ENCODE assay signal across 36 cellular contexts in the genomic region with DNA sequence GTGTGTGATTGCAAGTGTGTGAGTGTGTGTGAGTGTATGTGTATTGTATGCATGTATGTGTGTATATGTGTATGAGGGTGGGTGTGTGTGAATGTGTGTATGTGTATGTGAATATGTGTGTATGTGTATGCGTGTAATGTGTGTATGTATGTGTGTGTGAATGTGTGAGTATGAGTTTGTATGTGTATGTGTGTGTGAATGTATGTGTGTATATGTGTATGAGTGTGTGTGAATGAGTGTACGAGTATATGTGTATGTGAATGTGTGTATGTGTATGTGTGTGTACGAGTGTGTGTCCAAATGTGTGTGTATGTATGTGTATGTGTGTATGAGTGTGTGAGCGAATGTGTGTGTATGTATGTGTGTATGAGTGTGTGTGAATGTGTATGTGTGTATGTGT. TPM values are rescaled to one million over a fixed set of nuclear protein-coding genes. Genes with fewer than 3 reads are reported as not detected.
"Had no signal": no experiment of that assay in that cellular context is flagged by ENCODE, and none has a peak within 500 bp of the region (broad histone marks: within the 10 kb centered on the region; RNA-seq: fewer than 3 reads in every experiment).

No MANE protein-coding gene starts in this region.

- H3K36me3 Mint-ChIP-seq: activated naive CD4-positive, alpha-beta T cell treated with anti-CD3 and anti-CD28 coated beads, Interleukin-2, amount 10 ng/mL, durations not matched to agents 7 days and 5 days; activated naive CD4-positive, alpha-beta T cell treated with anti-CD3 and anti-CD28 coated beads, Interleukin-2, amount 50 U/mL, for 72 hours; WTC11 had no signal

- H3K4me1 Mint-ChIP-seq: activated CD4-positive, alpha-beta memory T cell treated with anti-CD3 and anti-CD28 coated beads, Interleukin-2, amount 10 ng/mL, durations not matched to agents 7 days and 5 days; activated CD4-positive, alpha-beta T cell treated with anti-CD3 and anti-CD28 coated beads, Interleukin-2, amount 10 ng/mL, durations not matched to agents 7 days and 5 days; activated naive CD4-positive, alpha-beta T cell treated with anti-CD3 and anti-CD28 coated beads, Interleukin-2, amount 10 ng/mL, durations not matched to agents 7 days and 5 days; central memory CD8-positive, alpha-beta T cell; WTC11 had no signal

- ATAC-seq: activated naive CD4-positive, alpha-beta T cell treated with anti-CD3 and anti-CD28 coated beads, Interleukin-2, amount 50 U/mL, for 72 hours; activated T-cell treated with anti-CD3 and anti-CD28 coated beads, Interleukin-2, amount 50 U/mL, for 72 hours; effector memory CD8-positive, alpha-beta T cell; foreskin keratinocyte; gastroesophageal sphincter; heart right ventricle; WTC11 had no signal

- H3K4me2 ChIP-seq: hepatocyte had no signal

- FAIRE-seq: astrocyte, bronchial epithelial cell, colon had no signal

- H3K36me3 ChIP-seq: brain microvascular endothelial cell, esophagus muscularis mucosa, gastroesophageal sphincter, heart right ventricle had no signal

- H3K4me3 ChIP-seq: esophagus muscularis mucosa, gastroesophageal sphincter, heart right ventricle, hepatocyte had no signal

- H3K9me3 Mint-ChIP-seq: activated CD4-positive, alpha-beta memory T cell treated with anti-CD3 and anti-CD28 coated beads, Interleukin-2, amount 10 ng/mL, durations not matched to agents 7 days and 5 days; activated CD4-positive, alpha-beta T cell treated with anti-CD3 and anti-CD28 coated beads, Interleukin-2, amount 10 ng/mL, durations not matched to agents 7 days and 5 days; activated naive CD4-positive, alpha-beta T cell treated with anti-CD3 and anti-CD28 coated beads, Interleukin-2, amount 10 ng/mL, durations not matched to agents 7 days and 5 days; activated naive CD4-positive, alpha-beta T cell treated with anti-CD3 and anti-CD28 coated beads, Interleukin-2, amount 50 U/mL, for 72 hours; activated T-cell treated with anti-CD3 and anti-CD28 coated beads, Interleukin-2, amount 50 U/mL, for 24 hours; activated T-cell treated with anti-CD3 and anti-CD28 coated beads, Interleukin-2, amount 50 U/mL, for 72 hours; central memory CD8-positive, alpha-beta T cell; effector memory CD8-positive, alpha-beta T cell; WTC11 had no signal

- H3K27me3 ChIP-seq: heart right ventricle, hepatocyte had no signal

- H3K27ac ChIP-seq: brain microvascular endothelial cell, esophagus muscularis mucosa, foreskin keratinocyte, gastroesophageal sphincter, heart right ventricle, hepatocyte had no signal

- H3K4me1 ChIP-seq: esophagus muscularis mucosa, foreskin keratinocyte, gastroesophageal sphincter, heart right ventricle had no signal

- H3K27ac Mint-ChIP-seq: activated CD4-positive, alpha-beta memory T cell treated with anti-CD3 and anti-CD28 coated beads, Interleukin-2, amount 10 ng/mL, durations not matched to agents 7 days and 5 days; activated CD4-positive, alpha-beta T cell treated with anti-CD3 and anti-CD28 coated beads, Interleukin-2, amount 10 ng/mL, durations not matched to agents 7 days and 5 days; activated naive CD4-positive, alpha-beta T cell treated with anti-CD3 and anti-CD28 coated beads, Interleukin-2, amount 10 ng/mL, durations not matched to agents 7 days and 5 days; activated naive CD4-positive, alpha-beta T cell treated with anti-CD3 and anti-CD28 coated beads, Interleukin-2, amount 50 U/mL, for 72 hours; activated T-cell treated with anti-CD3 and anti-CD28 coated beads, Interleukin-2, amount 50 U/mL, for 24 hours; activated T-cell treated with anti-CD3 and anti-CD28 coated beads, Interleukin-2, amount 50 U/mL, for 72 hours; effector memory CD8-positive, alpha-beta T cell; WTC11 had no signal

- H3K9me3 ChIP-seq: esophagus muscularis mucosa, gastroesophageal sphincter, heart right ventricle had no signal

- H2AFZ ChIP-seq: hepatocyte had no signal

- H3K79me2 ChIP-seq: hepatocyte had no signal

- DNase-seq: activated CD4-positive, alpha-beta memory T cell treated with anti-CD3 and anti-CD28 coated beads, Interleukin-2, amount 10 ng/mL, durations not matched to agents 7 days and 5 days; activated CD4-positive, alpha-beta T cell treated with anti-CD3 and anti-CD28 coated beads for 1 hour; activated CD4-positive, alpha-beta T cell treated with anti-CD3 and anti-CD28 coated beads for 4 hours; activated CD4-positive, alpha-beta T cell treated with anti-CD3 and anti-CD28 coated beads, Interleukin-2, amount 10 ng/mL, durations not matched to agents 7 days and 5 days; activated CD4-positive, alpha-beta T cell treated with anti-CD3 and anti-CD28 coated beads, Interleukin-2, amount 50 U/mL, for 4 hours; activated CD8-positive, alpha-beta memory T cell treated with anti-CD3 and anti-CD28 coated beads, Interleukin-2, amount 50 U/mL, for 48 hours; activated gamma-delta T cell; activated naive CD4-positive, alpha-beta T cell; activated naive CD4-positive, alpha-beta T cell treated with anti-CD3 and anti-CD28 coated beads, Interleukin-2, amount 10 ng/mL, durations not matched to agents 7 days and 5 days; activated T-cell treated with anti-CD3 and anti-CD28 coated beads for 4 hours; activated T-cell treated with anti-CD3 and anti-CD28 coated beads, Interleukin-2, amount 50 U/mL, for 24 hours; activated T-cell treated with anti-CD3 and anti-CD28 coated beads, Interleukin-2, amount 50 U/mL, for 72 hours; amniotic stem cell; anterior cingulate cortex; brain microvascular endothelial cell; cortex of kidney; dermis blood vessel endothelial cell; effector CD4-positive, alpha-beta T cell; effector memory CD8-positive, alpha-beta T cell; erythroblast; foreskin keratinocyte; heart right ventricle; T-helper 2 cell had no signal

- H3K4me3 Mint-ChIP-seq: activated CD4-positive, alpha-beta memory T cell treated with anti-CD3 and anti-CD28 coated beads, Interleukin-2, amount 10 ng/mL, durations not matched to agents 7 days and 5 days; activated CD4-positive, alpha-beta T cell treated with anti-CD3 and anti-CD28 coated beads, Interleukin-2, amount 10 ng/mL, durations not matched to agents 7 days and 5 days; activated naive CD4-positive, alpha-beta T cell treated with anti-CD3 and anti-CD28 coated beads, Interleukin-2, amount 10 ng/mL, durations not matched to agents 7 days and 5 days; activated T-cell treated with anti-CD3 and anti-CD28 coated beads, Interleukin-2, amount 50 U/mL, for 24 hours; activated T-cell treated with anti-CD3 and anti-CD28 coated beads, Interleukin-2, amount 50 U/mL, for 72 hours; central memory CD8-positive, alpha-beta T cell; effector memory CD8-positive, alpha-beta T cell; WTC11 had no signal

- H3K27me3 Mint-ChIP-seq: activated CD4-positive, alpha-beta T cell treated with anti-CD3 and anti-CD28 coated beads, Interleukin-2, amount 10 ng/mL, durations not matched to agents 7 days and 5 days; activated T-cell treated with anti-CD3 and anti-CD28 coated beads, Interleukin-2, amount 50 U/mL, for 24 hours; central memory CD8-positive, alpha-beta T cell; effector memory CD8-positive, alpha-beta T cell had no signal

RNA-seq across cellular contexts. Expression of a gene that starts 8.2 kb away (rescaled TPM):
- total RNA-seq: activated CD4-positive, alpha-beta memory T cell treated with anti-CD3 and anti-CD28 coated beads, Interleukin-2, amount 10 ng/mL, durations not matched to agents 7 days and 5 days; activated CD4-positive, alpha-beta T cell treated with anti-CD3 and anti-CD28 coated beads, Interleukin-2, amount 10 ng/mL, durations not matched to agents 7 days and 5 days; activated naive CD4-positive, alpha-beta T cell treated with anti-CD3 and anti-CD28 coated beads, Interleukin-2, amount 50 U/mL, for 72 hours; activated T-cell treated with anti-CD3 and anti-CD28 coated beads, Interleukin-2, amount 50 U/mL, for 72 hours; astrocyte; bronchial epithelial cell; cardiac septum; chondrocyte; dermis blood vessel endothelial cell; esophagus muscularis mucosa; foreskin keratinocyte; gastroesophageal sphincter; glomerular endothelial cell; hepatocyte; WTC11 had no signal
- polyA plus RNA-seq: adipose tissue, foreskin keratinocyte, heart right ventricle, hepatocyte had no signal
